ENCODE assay signal across 32 cellular contexts in genomic region chr10:20975236-20975635, GRCh38.
"Had no signal": no experiment of that assay in that cellular context is flagged by ENCODE, and none has a peak within 500 bp of the region (broad histone marks: within the 10 kb centered on the region; RNA-seq: fewer than 3 reads in every experiment).

No MANE protein-coding gene starts in this region.

- H3K9me3 Mint-ChIP-seq: activated naive CD4-positive, alpha-beta T cell treated with anti-CD3 and anti-CD28 coated beads for 36 hours; activated naive CD4-positive, alpha-beta T cell treated with anti-CD3 and anti-CD28 coated beads, Interleukin-2, amount 50 U/mL, for 72 hours; activated T-cell treated with anti-CD3 and anti-CD28 coated beads, Interleukin-2, amount 50 U/mL, for 4 hours; activated T-helper 1 cell treated with anti-CD3 and anti-CD28 coated beads, Interleukin-12 subunit alpha, Interleukin-12 subunit beta, Interleukin-2, Interleukin-4 antibody, amounts not matched to agents 30 ng/mL and 10 ng/mL and 1 ng/mL, durations not matched to agents 14 hours and 24 hours and 36 hours had no signal

- H3K27ac Mint-ChIP-seq: activated CD8-positive, alpha-beta T cell treated with anti-CD3 and anti-CD28 coated beads, Interleukin-2, amount 10 ng/mL, durations not matched to agents 7 days and 5 days; activated naive CD4-positive, alpha-beta T cell treated with anti-CD3 and anti-CD28 coated beads for 36 hours; activated naive CD4-positive, alpha-beta T cell treated with anti-CD3 and anti-CD28 coated beads, Interleukin-2, amount 50 U/mL, for 72 hours; activated T-helper 1 cell treated with anti-CD3 and anti-CD28 coated beads, Interleukin-12 subunit alpha, Interleukin-12 subunit beta, Interleukin-2, Interleukin-4 antibody, amounts not matched to agents 30 ng/mL and 10 ng/mL and 1 ng/mL, durations not matched to agents 14 hours and 24 hours and 36 hours had no signal

- H3K27ac ChIP-seq: adrenal gland, body of pancreas, breast epithelium, PC-9, RWPE1, WERI-Rb-1 had no signal

- H3K36me3 ChIP-seq: adrenal gland, breast epithelium, WERI-Rb-1 had no signal

- H2AFZ ChIP-seq: PC-9 had no signal

- H3K4me3 ChIP-seq: adrenal gland, body of pancreas, breast epithelium, PC-9 had no signal

- H3K4me2 ChIP-seq: PC-9 had no signal

- H3K4me1 ChIP-seq: adrenal gland, breast epithelium had no signal

- H3K4me3 Mint-ChIP-seq: activated CD8-positive, alpha-beta T cell treated with anti-CD3 and anti-CD28 coated beads, Interleukin-2, amount 10 ng/mL, durations not matched to agents 7 days and 5 days; activated naive CD4-positive, alpha-beta T cell treated with anti-CD3 and anti-CD28 coated beads for 36 hours; activated T-cell treated with anti-CD3 and anti-CD28 coated beads, Interleukin-2, amount 50 U/mL, for 4 hours; activated T-helper 1 cell treated with anti-CD3 and anti-CD28 coated beads, Interleukin-12 subunit alpha, Interleukin-12 subunit beta, Interleukin-2, Interleukin-4 antibody, amounts not matched to agents 30 ng/mL and 10 ng/mL and 1 ng/mL, durations not matched to agents 14 hours and 24 hours and 36 hours had no signal

- ATAC-seq: activated CD8-positive, alpha-beta T cell treated with anti-CD3 and anti-CD28 coated beads, Interleukin-2, amount 10 ng/mL, durations not matched to agents 7 days and 5 days; activated naive CD4-positive, alpha-beta T cell treated with anti-CD3 and anti-CD28 coated beads, Interleukin-2, amount 50 U/mL, for 72 hours; activated T-cell treated with anti-CD3 and anti-CD28 coated beads, Interleukin-2, amount 50 U/mL, for 4 hours; body of pancreas; Right ventricle myocardium inferior had no signal

- H3K27me3 ChIP-seq: adrenal gland, body of pancreas, breast epithelium had no signal

- H3K9me3 ChIP-seq: adrenal gland, body of pancreas, breast epithelium had no signal

- DNase-seq: activated CD4-positive, alpha-beta T cell treated with anti-CD3 and anti-CD28 coated beads for 1 hour; activated CD4-positive, alpha-beta T cell treated with anti-CD3 and anti-CD28 coated beads for 48 hours; activated CD4-positive, alpha-beta T cell treated with anti-CD3 and anti-CD28 coated beads, Interleukin-2, amount 50 U/mL, for 48 hours; activated CD4-positive, CD25-positive, alpha-beta regulatory T cell; activated CD8-positive, alpha-beta T cell treated with anti-CD3 and anti-CD28 coated beads, Interleukin-2, amount 10 ng/mL, durations not matched to agents 7 days and 5 days; activated gamma-delta T cell treated with Interleukin-2 at 50 U/mL for 16 hours; activated naive CD4-positive, alpha-beta T cell treated with anti-CD3 and anti-CD28 coated beads for 36 hours; activated T-cell treated with anti-CD3 and anti-CD28 coated beads for 4 hours; activated T-cell treated with anti-CD3 and anti-CD28 coated beads, Interleukin-2, amount 50 U/mL, for 4 hours; adrenal gland; body of pancreas; NCI-H1105; NCI-H1417 treated with DMSO at 0.1 percent for 48 hours; NCI-H1694; NCI-H1930; NCI-H2081 treated with DMSO at 0.1 percent for 48 hours; NCI-H226; NCI-H446 treated with DMSO at 0.1 percent for 48 hours; NCI-H524; NK-92 treated with Interleukin-12 subunit alpha and Interleukin-12 subunit beta, amount 100 ng/mL, for 24 hours; PC-9; SIG-M5; SW 1271; T-helper 1 cell; T-helper 2 cell; T1000; WERI-Rb-1 had no signal
